In the genomic region with DNA sequence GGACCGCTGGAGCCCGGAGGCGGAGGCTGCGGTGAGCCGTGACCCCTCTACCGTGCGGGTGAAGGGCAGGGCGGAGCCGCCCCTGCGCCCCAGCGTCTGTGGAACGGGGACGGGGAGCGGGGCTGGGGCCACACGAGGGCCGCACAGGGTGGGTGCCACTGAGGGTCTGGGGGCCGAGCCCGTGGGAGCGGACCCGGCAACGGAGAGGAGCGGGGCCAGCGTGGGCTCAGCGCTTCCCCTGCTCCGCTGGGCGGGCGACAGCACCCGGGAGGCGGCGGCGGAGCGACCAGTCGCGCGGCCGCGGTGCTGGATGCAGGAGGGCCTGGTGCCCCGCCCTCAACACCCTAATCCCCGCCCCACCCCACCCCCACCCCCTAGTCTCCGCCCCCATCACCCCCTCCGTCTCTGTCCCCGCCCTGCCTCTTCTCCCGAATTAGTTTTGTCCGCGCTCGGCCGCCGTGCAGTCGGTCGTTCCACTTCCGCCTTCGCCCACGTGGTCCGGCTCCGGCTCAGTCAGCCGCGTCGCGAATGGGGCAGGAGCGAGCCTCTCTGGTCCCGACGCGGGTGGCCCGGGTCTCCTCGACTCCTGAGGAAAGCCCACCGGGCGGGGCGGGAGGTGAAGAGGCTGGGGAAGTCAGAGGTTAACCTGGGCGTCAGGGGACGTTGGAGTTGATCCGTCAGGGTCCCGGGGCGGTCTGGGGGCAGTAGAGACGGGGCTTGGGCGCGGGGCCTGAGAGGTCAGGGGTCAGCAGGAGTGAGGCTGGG, we compare ENCODE assay signal across 8 cellular contexts.
DNase-seq lines count a peak whose midpoint lies in the region; TF ChIP-seq lines count a peak whose summit lies in the region.

TSS of gene PUS1 (plus strand) at position 512 of the 765 bp plus-strand sequence. CDS start 447 bp downstream, outside the sequence.

- peaks cover 7% of the 10 kb centered on the region for H3K27me3 Mint-ChIP-seq in activated naive CD4-positive, alpha-beta T cell treated with anti-CD3 and anti-CD28 coated beads, Interleukin-2, amount 10 ng/mL, durations not matched to agents 7 days and 5 days

- peak within 1 kb of the TSS; percentile 81; the same call in 1 of the 2 replicates for H3K27ac ChIP-seq in SK-N-MC

- TF ChIP-seq CTCF in HFF-Myc (IDR thresholded peaks at IDR 0.05; ENCODE audit: low read depth, low read length, missing control alignments), result no peak

- peaks cover 35% of the 10 kb centered on the region for H3K4me1 Mint-ChIP-seq in activated naive CD4-positive, alpha-beta T cell treated with anti-CD3 and anti-CD28 coated beads, Interleukin-2, amount 10 ng/mL, durations not matched to agents 7 days and 5 days

- H3K4me3 Mint-ChIP-seq in activated naive CD4-positive, alpha-beta T cell treated with anti-CD3 and anti-CD28 coated beads, Interleukin-2, amount 10 ng/mL, durations not matched to agents 7 days and 5 days, result peak within 1 kb of the TSS; percentile 96

- H3K4me3 ChIP-seq in HFF-Myc (replicated peaks; ENCODE audit: low read depth, low read length), result peak within 1 kb of the TSS; percentile 92
- peak within 1 kb of the TSS; percentile 95 for H3K4me3 ChIP-seq in SK-N-MC

- H3K36me3 Mint-ChIP-seq in activated naive CD4-positive, alpha-beta T cell treated with anti-CD3 and anti-CD28 coated beads, Interleukin-2, amount 10 ng/mL, durations not matched to agents 7 days and 5 days, result peaks cover 23% of the 10 kb centered on the region

- CTCF ChIA-PET in activated naive CD4-positive, alpha-beta T cell treated with anti-CD3 and anti-CD28 coated beads, Interleukin-2, amount 10 ng/mL, durations not matched to agents 7 days and 5 days (lab: Charles Lee), result interaction anchor here (1.0 to 1.2 kb wide), 2 partner anchors 21 to 48 kb away, joined by 3 to 4 read pairs; partner anchors contain the start of gene EP400

- H3K27ac Mint-ChIP-seq in activated naive CD4-positive, alpha-beta T cell treated with anti-CD3 and anti-CD28 coated beads, Interleukin-2, amount 10 ng/mL, durations not matched to agents 7 days and 5 days, result peak within 1 kb of the TSS; percentile 95

- H3K9me3 Mint-ChIP-seq in activated naive CD4-positive, alpha-beta T cell treated with anti-CD3 and anti-CD28 coated beads, Interleukin-2, amount 10 ng/mL, durations not matched to agents 7 days and 5 days, result no peaks in the 10 kb centered on the region

- peak; percentile 59 for DNase-seq in GM04503 (ENCODE audit: low read depth)
- peak; percentile 75 for DNase-seq in HFF-Myc (ENCODE audit: extremely low read depth, low read depth)
- DNase-seq in NAMALWA (ENCODE audit: low spot score), result peak; percentile 95
- peak; percentile 37 for DNase-seq in SK-N-MC (ENCODE audit: low read depth, low spot score)
- DNase-seq in activated naive CD4-positive, alpha-beta T cell treated with anti-CD3 and anti-CD28 coated beads, Interleukin-2, amount 10 ng/mL, durations not matched to agents 7 days and 5 days, result peak; percentile 95
- DNase-seq in germinal center (ENCODE audit: low spot score), result peak; percentile 95
- peak; percentile 45 to 96 (median 89) for DNase-seq in nucleus accumbens (lab: John Stamatoyannopoulos, UW)
- DNase-seq in superior temporal gyrus (ENCODE audit: extremely low spot score), result peak; percentile 95

- no peaks in the 10 kb centered on the region for H3K9me3 ChIP-seq in SK-N-MC (ENCODE audit: low read depth, low read length)

- peak within 1 kb of the TSS; percentile 97 for H3K9ac ChIP-seq in SK-N-MC (ENCODE audit: insufficient read length)

- H3K36me3 ChIP-seq in SK-N-MC (ENCODE audit: insufficient read depth, low read length), result peaks cover 35% of the 10 kb centered on the region

Comparison
In these comparisons a context has a peak if more than half of its experiments do, and no peak if none do; other contexts are left out.
1. Peak in every context shown above with its lines: DNase-seq, H3K4me3 ChIP-seq and H3K27ac ChIP-seq.
2. DNase-seq: peak in every context shown above with its lines; median percentile 95 in NAMALWA; 95 in activated naive CD4-positive, alpha-beta T cell treated with anti-CD3 and anti-CD28 coated beads, Interleukin-2, amount 10 ng/mL, durations not matched to agents 7 days and 5 days; 95 in germinal center; 95 in superior temporal gyrus; 89 in nucleus accumbens; 75 in HFF-Myc; 59 in GM04503; 37 in SK-N-MC.